In genomic region chr1:182394055-182394775, GRCh38 we compare ENCODE assay signal across 16 cellular contexts. TPM values are rescaled to one million over a fixed set of nuclear protein-coding genes. Genes with fewer than 3 reads are reported as not detected.
DNase-seq lines count a peak whose midpoint lies in the region; ATAC-seq and TF ChIP-seq lines count a peak whose summit lies in the region.
"Had no signal": no experiment of that assay in that cellular context is flagged by ENCODE, and none has a peak within 500 bp of the region (broad histone marks: within the 10 kb centered on the region; RNA-seq: fewer than 3 reads in every experiment).

No MANE protein-coding gene starts in this region.

- WGBS in thyroid gland, 2 donors, result 55 to 71% methylated on average over 5 of the region's 5 CpGs

- ATAC-seq in left lung, result no peak
- no peak for ATAC-seq in GM18858 (IDR thresholded peaks at IDR 0.05; ENCODE audit: unreplicated experiment)
- ATAC-seq: activated T-helper 17 cell treated with anti-CD3 and anti-CD28 coated beads, Interleukin-2, amount 50 U/mL, for 72 hours; GM23338; stimulated activated naive B cell treated with anti-CD40 and anti-IgM and Interleukin-4, amounts not matched to agents 10 μg/mL and 1 μg/mL and 100 μg/mL, for 72 hours had no signal

- H3K4me1 ChIP-seq in left lung, result peaks cover 0 to 60% of the 10 kb centered on the region in 2 donors
- peaks cover 21 to 24% of the 10 kb centered on the region in 2 donors for H3K4me1 ChIP-seq in thyroid gland

- TF ChIP-seq CTCF in left lung (IDR thresholded peaks at IDR 0.05) (no peak), thyroid gland (IDR thresholded peaks at IDR 0.05) (no peak)

- peak overlapping the region; percentile 53 to 99 for H3K27ac ChIP-seq in left lung
- H3K27ac ChIP-seq in thyroid gland, result peak overlapping the region; percentile 7 to 100 (median 36)

- no peaks in the 10 kb centered on the region for H3K9me3 ChIP-seq in left lung
- H3K9me3 ChIP-seq in thyroid gland, result no peaks in the 10 kb centered on the region

- peaks cover 0 to 13% of the 10 kb centered on the region in 2 donors for H3K36me3 ChIP-seq in left lung
- peaks cover 3 to 17% of the 10 kb centered on the region in 2 donors for H3K36me3 ChIP-seq in thyroid gland

- no peak for TF ChIP-seq POLR2A in thyroid gland (IDR thresholded peaks at IDR 0.05)

- no peaks in the 10 kb centered on the region for H3K27me3 ChIP-seq in left lung
- H3K27me3 ChIP-seq in thyroid gland, result no peaks in the 10 kb centered on the region

- intact Hi-C loops in left lung (cut with DNase I) (loop anchor here in 1 of 2 donors (10.0 kb wide), 1 partner anchor 249 kb away; no protein-coding TSS in a partner anchor), thyroid gland (cut with DNase I) (loop anchor here (10.0 kb wide), 1 partner anchor 199 kb away; no protein-coding TSS in a partner anchor)

- H3K4me3 ChIP-seq in left lung, result peak overlapping the region in 1 of 2 donors; percentile 95
- no peak overlapping the region for H3K4me3 ChIP-seq in thyroid gland (replicated peaks in 1 of 3)
- H3K4me3 ChIP-seq: GM23338 had no signal

- peak; percentile 85 to 87 for DNase-seq in Kasumi-1 (lab: John Stamatoyannopoulos, UW)
- DNase-seq in SKM-1 treated with dmso at 0.1 percent for 144 hours (lab: John Stamatoyannopoulos, UW; ENCODE audit: unreplicated experiment), result peak; percentile 99
- DNase-seq in left lung, result no peak
- DNase-seq in thyroid gland, result no peak
- DNase-seq in NCI-H524 (lab: John Stamatoyannopoulos, UW), result no peak
- DNase-seq in NCI-H526 (lab: John Stamatoyannopoulos, UW), result no peak
- DNase-seq: activated CD4-positive, alpha-beta T cell treated with anti-CD3 and anti-CD28 coated beads, Interleukin-2, amount 10 ng/mL, durations not matched to agents 7 days and 5 days; effector memory CD4-positive, alpha-beta T cell; foreskin fibroblast; immature natural killer cell; NCI-H2171 treated with DMSO at 0.1 percent for 48 hours; stimulated activated naive B cell treated with anti-CD40 and anti-IgM and Interleukin-4, amounts not matched to agents 10 μg/mL and 1 μg/mL and 100 μg/mL, for 72 hours had no signal

RNA-seq across cellular contexts. Expression of gene GLUL, which starts 2.6 kb away (rescaled TPM):
- 1,000 to 10,000 TPM in 1 of 2 donors, 100 to 1,000 TPM in 1; 672 to 1,187 TPM for total RNA-seq in left lung
- 1,000 to 10,000 TPM; 1,653 to 2,736 (median 2,263) TPM for total RNA-seq in thyroid gland

RNA-seq across cellular contexts. Expression of gene TEDDM1, which starts 6.3 kb away (rescaled TPM):
- total RNA-seq in left lung, result not detected
- total RNA-seq in thyroid gland, result not detected
- total RNA-seq: activated CD4-positive, alpha-beta T cell treated with anti-CD3 and anti-CD28 coated beads, Interleukin-2, amount 10 ng/mL, durations not matched to agents 7 days and 5 days; activated T-helper 17 cell treated with anti-CD3 and anti-CD28 coated beads, Interleukin-2, amount 50 U/mL, for 72 hours; GM23338; renal cortical epithelial cell had no signal

RNA-seq across cellular contexts. Expression of gene RGSL1, which starts 55.7 kb away (rescaled TPM):
- total RNA-seq in left lung (under 1 TPM in 1 of 2 donors, not detected in 1; 0.39 TPM), thyroid gland (under 1 TPM in 1 of 4 donors, not detected in 3; 0.27 TPM)
- total RNA-seq: activated CD4-positive, alpha-beta T cell treated with anti-CD3 and anti-CD28 coated beads, Interleukin-2, amount 10 ng/mL, durations not matched to agents 7 days and 5 days; activated T-helper 17 cell treated with anti-CD3 and anti-CD28 coated beads, Interleukin-2, amount 50 U/mL, for 72 hours; GM23338 had no signal

Comparison
In these comparisons a context has a peak if more than half of its experiments do, and no peak if none do; other contexts are left out.
1. DNase-seq: peak in Kasumi-1 (2 of 2) and SKM-1 treated with dmso at 0.1 percent for 144 hours (single experiment); none in left lung (0 of 2), thyroid gland (0 of 2), NCI-H524 (0 of 2) and NCI-H526 (0 of 2).